In genomic region chr6:113999284-113999683, GRCh38 we compare ENCODE assay signal across 20 cellular contexts. TPM values are rescaled to one million over a fixed set of nuclear protein-coding genes. Genes with fewer than 3 reads are reported as not detected.
DNase-seq lines count a peak whose midpoint lies in the region; ATAC-seq and TF ChIP-seq lines count a peak whose summit lies in the region.
"Had no signal": no experiment of that assay in that cellular context is flagged by ENCODE, and none has a peak within 500 bp of the region (broad histone marks: within the 10 kb centered on the region; RNA-seq: fewer than 3 reads in every experiment).

No MANE protein-coding gene starts in this region.

- no peaks in the 10 kb centered on the region for H3K9me3 ChIP-seq in RWPE2 (ENCODE audit: severe bottlenecking)

- H3K27me3 ChIP-seq in RWPE2 (ENCODE audit: insufficient read depth, poor library complexity, severe bottlenecking): no peaks in the 10 kb centered on the region
- H3K27me3 ChIP-seq: BLaER1 treated with 17β-estradiol and CSF1 and Interleukin-3, amounts not matched to agents 10 nM and 100 nM had no signal

- peaks cover 34% of the 10 kb centered on the region for H3K4me1 ChIP-seq in RWPE2 (ENCODE audit: insufficient read depth, poor library complexity, severe bottlenecking)

- H3K27ac ChIP-seq in RWPE2 (ENCODE audit: poor library complexity, severe bottlenecking) (peak overlapping the region; percentile 20), temporal lobe (ENCODE audit: low read depth, low read length) (peak overlapping the region; percentile 94)
- H3K27ac ChIP-seq: BLaER1 treated with 17β-estradiol and CSF1 and Interleukin-3, amounts not matched to agents 10 nM and 100 nM had no signal

- no peak overlapping the region for H3K4me3 ChIP-seq in RWPE2 (ENCODE audit: severe bottlenecking)
- H3K4me3 ChIP-seq: BLaER1 treated with 17β-estradiol and CSF1 and Interleukin-3, amounts not matched to agents 10 nM and 100 nM had no signal

- no peaks in the 10 kb centered on the region for H3K36me3 ChIP-seq in RWPE2 (ENCODE audit: low read depth)
- H3K36me3 ChIP-seq: BLaER1 treated with 17β-estradiol and CSF1 and Interleukin-3, amounts not matched to agents 10 nM and 100 nM had no signal

- DNase-seq in RWPE2 (ENCODE audit: low spot score): no peak
- DNase-seq in globus pallidus (ENCODE audit: low spot score): peak; percentile 58
- DNase-seq in pons (ENCODE audit: low spot score): peak; percentile 52
- DNase-seq in NCI-H510A treated with DMSO at 0.1 percent for 48 hours (lab: John Stamatoyannopoulos, UW): no peak
- no peak for DNase-seq in LoVo (ENCODE audit: low spot score)
- DNase-seq in NCI-H524 treated with DMSO at 0.1 percent for 48 hours (lab: John Stamatoyannopoulos, UW): no peak
- DNase-seq: AML-193; CD4-positive, alpha-beta T cell; GDM1; KBM-7; MM.1S; NCI-H2029; NCI-H446 treated with DMSO at 0.1 percent for 48 hours; NCI-H69; RPMI8226; SHP77 had no signal

- TF ChIP-seq CTCF in RWPE2 (IDR thresholded peaks at IDR 0.05; ENCODE audit: poor library complexity, severe bottlenecking): no peak

- ATAC-seq in RWPE2 (ENCODE audit: low read depth) (no peak), GM19397 (IDR thresholded peaks at IDR 0.05; ENCODE audit: unreplicated experiment) (no peak)
- ATAC-seq: HepG2 had no signal

RNA-seq across cellular contexts. Expression of gene HDAC2, which starts 28.3 kb away (rescaled TPM):
- 235 TPM for total RNA-seq in temporal lobe

Comparison
In these comparisons a context has a peak if more than half of its experiments do, and no peak if none do; other contexts are left out.
1. DNase-seq: peak in globus pallidus (single experiment) and pons (single experiment); none in RWPE2 (single experiment), NCI-H510A treated with DMSO at 0.1 percent for 48 hours (single experiment), LoVo (single experiment) and NCI-H524 treated with DMSO at 0.1 percent for 48 hours (single experiment).